In genomic region chr12:112418248-112418595, GRCh38 we compare ENCODE assay signal across 8 cellular contexts. TPM values are rescaled to one million over a fixed set of nuclear protein-coding genes. Genes with fewer than 3 reads are reported as not detected.
A peak's percentile ranks its signal among the peaks of the same experiment; 100 is the strongest.
DNase-seq lines count a peak whose midpoint lies in the region; ATAC-seq and TF ChIP-seq lines count a peak whose summit lies in the region.

No MANE protein-coding gene starts in this region.

- H3K27ac ChIP-seq in SJCRH30 (peak overlapping the region; percentile 92), esophagus squamous epithelium (peak overlapping the region; percentile 95 to 99 (median 99)), sigmoid colon (peak overlapping the region; percentile 94 to 98 (median 96))

- TF ChIP-seq CTCF in esophagus squamous epithelium (IDR thresholded peaks at IDR 0.05) (no peak), sigmoid colon (IDR thresholded peaks at IDR 0.05) (no peak)

- TF ChIP-seq EP300 in sigmoid colon (IDR thresholded peaks at IDR 0.05) = no peak

- WGBS in esophagus squamous epithelium, 2 donors = 6 to 7% methylated on average over 14 to 15 of the region's 21 CpGs
- 1 to 3% methylated on average over 21 of the region's 21 CpGs for WGBS in sigmoid colon, 2 donors

- POLR2A ChIA-PET in HEK293T (lab: Yijun Ruan, JAX) = interaction anchor here (0.8 kb wide), 1 partner anchor 42 kb away, joined by 4 read pairs; no protein-coding TSS in a partner anchor

- no peaks in the 10 kb centered on the region for H3K36me3 ChIP-seq in SJCRH30
- H3K36me3 ChIP-seq in esophagus squamous epithelium = no peaks in the 10 kb centered on the region
- no peaks in the 10 kb centered on the region for H3K36me3 ChIP-seq in sigmoid colon

- no peak for TF ChIP-seq POLR2A in esophagus squamous epithelium (IDR thresholded peaks at IDR 0.05)
- TF ChIP-seq POLR2A in sigmoid colon (IDR thresholded peaks at IDR 0.05) = no peak

- H3K27me3 ChIP-seq in SJCRH30 (no peaks in the 10 kb centered on the region), esophagus squamous epithelium (no peaks in the 10 kb centered on the region), sigmoid colon (no peaks in the 10 kb centered on the region)

- intact Hi-C loops in esophagus squamous epithelium (cut with DNase I) = no loop called here
- intact Hi-C loops in sigmoid colon (cut with DNase I) = no loop called here

- H3K9me3 ChIP-seq in SJCRH30 (replicated peaks) (no peaks in the 10 kb centered on the region), esophagus squamous epithelium (no peaks in the 10 kb centered on the region), sigmoid colon (no peaks in the 10 kb centered on the region)

- ATAC-seq in GM21390 (IDR thresholded peaks at IDR 0.05; ENCODE audit: unreplicated experiment) (peak; percentile 2), HG03175 (IDR thresholded peaks at IDR 0.05; ENCODE audit: unreplicated experiment) (no peak), HG03196 (IDR thresholded peaks at IDR 0.05; ENCODE audit: unreplicated experiment) (no peak)

- H3K4me3 ChIP-seq in SJCRH30 = peak overlapping the region; percentile 98
- H3K4me3 ChIP-seq in esophagus squamous epithelium = peak overlapping the region; percentile 82 to 100 (median 96)
- H3K4me3 ChIP-seq in sigmoid colon = peak overlapping the region; percentile 78 to 98 (median 84)

- DNase-seq in SJCRH30 (no peak), esophagus squamous epithelium (lab: John Stamatoyannopoulos, UW) (no peak), sigmoid colon (no peak), HEK293T (ENCODE audit: extremely low spot score) (no peak)
- DNase-seq in activated CD8-positive, alpha-beta memory T cell treated with anti-CD3 and anti-CD28 coated beads, Interleukin-2, amount 50 U/mL, for 4 hours = no peak

- CTCF ChIA-PET in HEK293T (lab: Yijun Ruan, JAX) = interaction anchor here (0.6 kb wide), 1 partner anchor 23 kb away, joined by 3 read pairs; no protein-coding TSS in a partner anchor

- no peaks in the 10 kb centered on the region for H3K4me1 ChIP-seq in SJCRH30
- peaks cover 20 to 48% (median 25%) of the 10 kb centered on the region in 3 donors for H3K4me1 ChIP-seq in esophagus squamous epithelium
- peaks cover 0 to 44% (median 29%) of the 10 kb centered on the region in 4 donors for H3K4me1 ChIP-seq in sigmoid colon

TF ChIP-seq in HEK293T, 16 proteins besides CTCF, POLR2A, EP300 and RAD21:
- no peak for TF ChIP-seq FOXM1 (IDR thresholded peaks at IDR 0.05; ENCODE audit: borderline replicate concordance)

RNA-seq across cellular contexts. Expression of gene PTPN11, which starts 0.5 kb away (rescaled TPM):
- 85.1 and 90.6 TPM in 2 replicates for total RNA-seq in SJCRH30 (2014; rRNA removed; shearing (Covaris generic))
- 10 to 100 TPM; 29.0 to 82.0 (median 57.5) TPM for total RNA-seq in esophagus squamous epithelium
- total RNA-seq in sigmoid colon = 100 to 1,000 TPM in 1 of 4 donors, 10 to 100 TPM in 3; 81.6 to 111 (median 94.7) TPM
- polyA plus RNA-seq in sigmoid colon = 10 to 100 TPM; 30.3 to 33.6 (median 31.4) TPM

RNA-seq across cellular contexts. Expression of gene RPL6, which starts 8.8 kb away (rescaled TPM):
- 2,828 and 2,941 TPM in 2 replicates for total RNA-seq in SJCRH30 (2014; rRNA removed; shearing (Covaris generic))
- 1,000 to 10,000 TPM; 1,154 to 2,029 (median 1,623) TPM for total RNA-seq in esophagus squamous epithelium
- total RNA-seq in sigmoid colon = 1,000 to 10,000 TPM; 1,578 to 2,161 (median 1,920) TPM
- 1,000 to 10,000 TPM; 1,795 to 2,662 (median 1,962) TPM for polyA plus RNA-seq in sigmoid colon

RNA-seq across cellular contexts. Expression of gene HECTD4, which starts 36.0 kb away (rescaled TPM):
- 10.0 and 13.1 TPM in 2 replicates for total RNA-seq in SJCRH30 (2014; rRNA removed; shearing (Covaris generic))
- total RNA-seq in esophagus squamous epithelium (10 to 100 TPM; 15.4 to 53.4 (median 33.4) TPM), sigmoid colon (10 to 100 TPM; 26.0 to 64.8 (median 37.0) TPM)
- 10 to 100 TPM in 1 of 3 donors, 1 to 10 TPM in 2; 5.4 to 11.5 (median 7.6) TPM for polyA plus RNA-seq in sigmoid colon
